In genomic region chr16:68764866-68765265, GRCh38 we compare ENCODE assay signal across 1 cellular context.
A peak's percentile ranks its signal among the peaks of the same experiment; 100 is the strongest.
TF ChIP-seq lines count a peak whose summit lies in the region.

No MANE protein-coding gene starts in this region.

TF ChIP-seq in K562, 482 proteins besides CTCF, POLR2A, EP300 and RAD21 (continued from another document and continues in another):
- TF ChIP-seq THAP7 (CRISPR knock-in tag; IDR thresholded peaks at IDR 0.05) (no peak), ATF3 (IDR thresholded peaks at IDR 0.05) (no peak), ATF3 (CRISPR knock-in tag; conservative IDR thresholded peaks at IDR 0.05) (no peak), MGA (IDR thresholded peaks at IDR 0.05) (peak; percentile 84), KDM1A (IDR thresholded peaks at IDR 0.05) (no peak), COPS2 (conservative IDR thresholded peaks at IDR 0.05) (no peak), BRF1 (IDR thresholded peaks at IDR 0.05; ENCODE audit: borderline replicate concordance, extremely low read depth, insufficient read length) (no peak), SMAD2 (IDR thresholded peaks at IDR 0.05; ENCODE audit: low read depth, low read length) (no peak), SIRT6 (IDR thresholded peaks at IDR 0.05; ENCODE audit: low read depth, low read length) (no peak), FOXJ2 (tag; IDR thresholded peaks at IDR 0.05) (0 out of 2 replicates have a peak, but pooled peaks have one; percentile 40), ZC3H8 (IDR thresholded peaks at IDR 0.05) (no peak), CCAR2 (IDR thresholded peaks at IDR 0.05; ENCODE audit: low read depth, low read length) (no peak), CBFB (CRISPR knock-in tag; IDR thresholded peaks at IDR 0.05) (no peak), ZNF324 (CRISPR knock-in tag; IDR thresholded peaks at IDR 0.05) (no peak), L3MBTL2 (IDR thresholded peaks at IDR 0.05) (peak; percentile 91), MBD2 (IDR thresholded peaks at IDR 0.05; ENCODE audit: borderline replicate concordance, low read depth) (no peak), ZFP30 (CRISPR knock-in tag; IDR thresholded peaks at IDR 0.05; ENCODE audit: borderline replicate concordance) (no peak), EHMT2 (IDR thresholded peaks at IDR 0.05) (no peak), STAT5A (IDR thresholded peaks at IDR 0.05; ENCODE audit: borderline replicate concordance, low read length) (no peak), SMARCA4 (IDR thresholded peaks at IDR 0.05) (peak; percentile 48; the same call in 1 of the 2 replicates), ID3 (CRISPR knock-in tag; IDR thresholded peaks at IDR 0.05) (no peak), ID3 (tag; IDR thresholded peaks at IDR 0.05) (no peak), ZNF639 (CRISPR knock-in tag; conservative IDR thresholded peaks at IDR 0.05 in 1 of 2, IDR thresholded peaks at IDR 0.05 in 1 of 2) (peak in 1 of 2 experiments; percentile 60; a peak in 2 of 4 replicates), SMAD4 (CRISPR knock-in tag; conservative IDR thresholded peaks at IDR 0.05) (0 out of 2 replicates have a peak, but pooled peaks have one; percentile 31), SRSF1 (IDR thresholded peaks at IDR 0.05; ENCODE audit: low read depth, low read length) (no peak), FIP1L1 (IDR thresholded peaks at IDR 0.05; ENCODE audit: low read depth, low read length, poor library complexity, severe bottlenecking) (no peak), SUPT5H (IDR thresholded peaks at IDR 0.05) (no peak), ARNT (IDR thresholded peaks at IDR 0.05) (no peak), MTF1 (CRISPR knock-in tag; IDR thresholded peaks at IDR 0.05; ENCODE audit: borderline replicate concordance) (no peak), HNRNPL (IDR thresholded peaks at IDR 0.05; ENCODE audit: low read depth, low read length) (no peak), FOXK2 (conservative IDR thresholded peaks at IDR 0.05 in 1 of 2, IDR thresholded peaks at IDR 0.05 in 1 of 2; ENCODE audit: low read depth in 2 of 2) (0 out of 4 replicates have a peak, but pooled peaks of 1 of the 2 experiments have one; percentile 24), FOS (IDR thresholded peaks at IDR 0.05; ENCODE audit: extremely low read depth, insufficient read length) (no peak), ZNF384 (IDR thresholded peaks at IDR 0.05; ENCODE audit: low read depth, low read length) (no peak), ZNF589 (CRISPR knock-in tag; IDR thresholded peaks at IDR 0.05; ENCODE audit: low read depth) (no peak), RREB1 (CRISPR knock-in tag; IDR thresholded peaks at IDR 0.05) (no peak), NRF1 (conservative IDR thresholded peaks at IDR 0.05 in 1 of 2, IDR thresholded peaks at IDR 0.05 in 1 of 2) (0 out of 4 replicates have a peak, but pooled peaks have one; percentile 14 to 19), MAFG (tag; conservative IDR thresholded peaks at IDR 0.05) (no peak), ARID1B (IDR thresholded peaks at IDR 0.05) (peak; percentile 28; the same call in 1 of the 2 replicates), NBN (IDR thresholded peaks at IDR 0.05; ENCODE audit: low read depth) (no peak)
- TF ChIP-seq, protein P1, sequence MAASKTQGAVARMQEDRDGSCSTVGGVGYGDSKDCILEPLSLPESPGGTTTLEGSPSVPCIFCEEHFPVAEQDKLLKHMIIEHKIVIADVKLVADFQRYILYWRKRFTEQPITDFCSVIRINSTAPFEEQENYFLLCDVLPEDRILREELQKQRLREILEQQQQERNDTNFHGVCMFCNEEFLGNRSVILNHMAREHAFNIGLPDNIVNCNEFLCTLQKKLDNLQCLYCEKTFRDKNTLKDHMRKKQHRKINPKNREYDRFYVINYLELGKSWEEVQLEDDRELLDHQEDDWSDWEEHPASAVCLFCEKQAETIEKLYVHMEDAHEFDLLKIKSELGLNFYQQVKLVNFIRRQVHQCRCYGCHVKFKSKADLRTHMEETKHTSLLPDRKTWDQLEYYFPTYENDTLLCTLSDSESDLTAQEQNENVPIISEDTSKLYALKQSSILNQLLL (CRISPR knock-in tag; IDR thresholded peaks at IDR 0.05; ENCODE audit: borderline replicate concordance): no peak
